In the genomic region with DNA sequence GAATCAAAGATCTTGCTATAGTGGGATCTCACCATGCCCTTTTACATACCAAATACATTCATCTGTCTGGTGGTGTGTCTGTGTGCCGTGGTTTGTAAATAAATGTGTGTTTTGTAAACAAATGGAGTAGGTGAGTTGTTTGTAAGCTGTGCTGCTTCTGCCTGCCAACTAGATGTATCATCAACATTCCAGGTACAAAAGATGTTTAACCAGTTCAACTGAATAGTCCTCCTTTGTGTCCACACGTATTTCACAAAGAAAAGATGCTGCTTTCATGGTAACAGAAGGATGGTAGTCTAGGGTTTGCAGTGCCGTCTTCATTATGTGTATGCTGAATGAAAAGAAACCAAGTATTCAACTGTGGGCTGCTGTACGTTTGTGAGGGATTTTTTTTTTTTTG, we compare ENCODE assay signal across 23 cellular contexts.
A peak's percentile ranks its signal among the peaks of the same experiment; 100 is the strongest.
DNase-seq lines count a peak whose midpoint lies in the region; ATAC-seq and TF ChIP-seq lines count a peak whose summit lies in the region.
"Had no signal": no experiment of that assay in that cellular context is flagged by ENCODE, and none has a peak within 500 bp of the region (broad histone marks: within the 10 kb centered on the region; RNA-seq: fewer than 3 reads in every experiment).

No MANE protein-coding gene starts in this region.

- POLR2A ChIA-PET in PC-9 (lab: Charles Lee; ENCODE audit: unreplicated experiment), result interaction anchor here (0.6 to 0.7 kb wide), 3 partner anchors 217 to 484 kb away, joined by 3 to 8 read pairs (median 3); no protein-coding TSS in a partner anchor

- H3K9me3 ChIP-seq in HUES64 (ENCODE audit: insufficient read depth, low read depth, low read length), result no peaks in the 10 kb centered on the region
- H3K9me3 ChIP-seq in PC-9 (ENCODE audit: insufficient read depth, low read depth), result no peaks in the 10 kb centered on the region
- H3K9me3 ChIP-seq: BLaER1 treated with 17β-estradiol and CSF1 and Interleukin-3, amounts not matched to agents 10 nM and 100 nM; esophagus squamous epithelium; psoas muscle; spleen; tibial artery had no signal

- no peaks in the 10 kb centered on the region; the same call in 1 of the 2 replicates for H4K20me1 ChIP-seq in PC-9 (ENCODE audit: insufficient read depth)
- H4K20me1 ChIP-seq: BLaER1 treated with 17β-estradiol and CSF1 and Interleukin-3, amounts not matched to agents 10 nM and 100 nM had no signal

- BruUV-seq in PC-9 (replicated peaks; lab: Mats Ljungman, UMichigan), result no TSS peak

- CTCF ChIA-PET in PC-9 (lab: Charles Lee), result no interaction called here

- no peak overlapping the region for H3K4me3 ChIP-seq in HUES64 (ENCODE audit: low read length)
- H3K4me3 ChIP-seq in PC-9, result no peak overlapping the region
- H3K4me3 ChIP-seq: BLaER1 treated with 17β-estradiol and CSF1 and Interleukin-3, amounts not matched to agents 10 nM and 100 nM; esophagus squamous epithelium; psoas muscle; spleen; tibial artery had no signal

- 75% methylated on average over 3 of the region's 4 CpGs for WGBS in HUES64

- ATAC-seq in GM19351 (IDR thresholded peaks at IDR 0.05; ENCODE audit: unreplicated experiment) (no peak), HG03135 (IDR thresholded peaks at IDR 0.05; ENCODE audit: unreplicated experiment) (no peak)
- no peak for ATAC-seq in activated naive CD4-positive, alpha-beta T cell treated with anti-CD3 and anti-CD28 coated beads, Interleukin-2, amount 50 U/mL, for 72 hours
- ATAC-seq: HCT116, psoas muscle had no signal

- peak overlapping the region; percentile 50 for H3K4me2 ChIP-seq in PC-9
- H3K4me2 ChIP-seq: BLaER1 treated with 17β-estradiol and CSF1 and Interleukin-3, amounts not matched to agents 10 nM and 100 nM had no signal

- H3K36me3 Mint-ChIP-seq in activated naive CD4-positive, alpha-beta T cell treated with anti-CD3 and anti-CD28 coated beads, Interleukin-2, amount 50 U/mL, for 72 hours, result peaks cover under 1 to 6% of the 10 kb centered on the region in 2 donors

- H3K9me2 ChIP-seq in PC-9 (ENCODE audit: insufficient read depth), result no peaks in the 10 kb centered on the region

- peak overlapping the region; percentile 32; the same call in 1 of the 2 replicates for H3K9ac ChIP-seq in HUES64 (ENCODE audit: low read depth, low read length)
- H3K9ac ChIP-seq: BLaER1 treated with 17β-estradiol and CSF1 and Interleukin-3, amounts not matched to agents 10 nM and 100 nM had no signal

- H3K27ac Mint-ChIP-seq in activated naive CD4-positive, alpha-beta T cell treated with anti-CD3 and anti-CD28 coated beads, Interleukin-2, amount 50 U/mL, for 72 hours, result no peak overlapping the region
- H3K27ac Mint-ChIP-seq: activated naive CD8-positive, alpha-beta T cell; nephron had no signal

- peaks cover 15% of the 10 kb centered on the region for H3F3A ChIP-seq in PC-9 (ENCODE audit: insufficient read depth, low read depth)

- H3K27ac ChIP-seq in HUES64 (ENCODE audit: low read depth, low read length) (peak overlapping the region; percentile 15; the same call in 1 of the 2 replicates), PC-9 (0 out of 2 replicates have a peak overlapping the region, but pooled peaks have one; percentile 1)
- H3K27ac ChIP-seq: BLaER1 treated with 17β-estradiol and CSF1 and Interleukin-3, amounts not matched to agents 10 nM and 100 nM; brain microvascular endothelial cell; esophagus squamous epithelium; psoas muscle; spleen; tibial artery had no signal

- no peak for TF ChIP-seq CTCF in PC-9 (conservative IDR thresholded peaks at IDR 0.05)

- H3K79me2 ChIP-seq in PC-9 (ENCODE audit: low read depth), result peaks cover 6% of the 10 kb centered on the region; the same call in 1 of the 2 replicates

- H2AFZ ChIP-seq in PC-9, result no peak overlapping the region

- intact Hi-C loops in PC-9 (cut with micrococcal nuclease; ENCODE audit: unreplicated experiment), result loop anchor here (1.0 kb wide), 1 partner anchor 390 kb away; no protein-coding TSS in a partner anchor

- no peaks in the 10 kb centered on the region for H3K9me3 Mint-ChIP-seq in activated naive CD4-positive, alpha-beta T cell treated with anti-CD3 and anti-CD28 coated beads, Interleukin-2, amount 50 U/mL, for 72 hours
- H3K9me3 Mint-ChIP-seq: nephron had no signal

- H3K4me1 ChIP-seq in HUES64 (ENCODE audit: insufficient read depth, low read length), result peaks cover 74% of the 10 kb centered on the region
- peaks cover 20% of the 10 kb centered on the region for H3K4me1 ChIP-seq in PC-9 (replicated peaks; ENCODE audit: insufficient read depth)
- H3K4me1 ChIP-seq: esophagus squamous epithelium had no signal

- H3K27me3 ChIP-seq in HUES64 (ENCODE audit: insufficient read depth, low read length), result no peaks in the 10 kb centered on the region
- H3K27me3 ChIP-seq in PC-9 (ENCODE audit: insufficient read depth, low read depth), result no peaks in the 10 kb centered on the region
- H3K27me3 ChIP-seq: BLaER1 treated with 17β-estradiol and CSF1 and Interleukin-3, amounts not matched to agents 10 nM and 100 nM; brain microvascular endothelial cell; esophagus squamous epithelium; spleen; tibial artery had no signal

- no peaks in the 10 kb centered on the region for H3K36me3 ChIP-seq in HUES64 (ENCODE audit: insufficient read depth, low read length)
- H3K36me3 ChIP-seq in PC-9 (ENCODE audit: low read depth), result no peaks in the 10 kb centered on the region
- H3K36me3 ChIP-seq: BLaER1 treated with 17β-estradiol and CSF1 and Interleukin-3, amounts not matched to agents 10 nM and 100 nM; brain microvascular endothelial cell; esophagus squamous epithelium; tibial artery had no signal

- peak; percentile 71 for DNase-seq in NCI-H1105 treated with DMSO at 0.1 percent for 48 hours (lab: John Stamatoyannopoulos, UW)
- DNase-seq in NCI-H1105 (lab: John Stamatoyannopoulos, UW), result no peak
- peak; percentile 25 to 97 for DNase-seq in PC-9
- DNase-seq in kidney tubule cell (ENCODE audit: low spot score), result peak; percentile 18
- no peak for DNase-seq in activated naive CD4-positive, alpha-beta T cell treated with anti-CD3 and anti-CD28 coated beads, Interleukin-2, amount 50 U/mL, for 72 hours (ENCODE audit: low spot score in 2 of 2)
- DNase-seq: 8988T; activated CD4-positive, alpha-beta T cell treated with anti-CD3 and anti-CD28 coated beads, Interleukin-2, amount 50 U/mL, for 4 hours; brain microvascular endothelial cell; esophagus squamous epithelium; head of caudate nucleus; kidney; NCI-H2107; NK-92 treated with Interleukin-12 subunit alpha and Interleukin-12 subunit beta, amount 100 ng/mL, for 24 hours; psoas muscle; spleen; tibial artery had no signal

Comparison
In these comparisons a context has a peak if more than half of its experiments do, and no peak if none do; other contexts are left out.
1. DNase-seq: peak in NCI-H1105 treated with DMSO at 0.1 percent for 48 hours (single experiment), PC-9 (2 of 2) and kidney tubule cell (single experiment); none in NCI-H1105 (single experiment) and activated naive CD4-positive, alpha-beta T cell treated with anti-CD3 and anti-CD28 coated beads, Interleukin-2, amount 50 U/mL, for 72 hours (0 of 2).